ENCODE assay signal across 8 cellular contexts in genomic region chr7:130242198-130243014, GRCh38. TPM values are rescaled to one million over a fixed set of nuclear protein-coding genes. Genes with fewer than 3 reads are reported as not detected.
DNase-seq lines count a peak whose midpoint lies in the region; ATAC-seq and TF ChIP-seq lines count a peak whose summit lies in the region.

No MANE protein-coding gene starts in this region.

- H3K27ac ChIP-seq in OCI-LY7 (ENCODE audit: low read depth, low read length, poor library complexity, severe bottlenecking) (no peak overlapping the region), ovary (no peak overlapping the region), upper lobe of left lung (no peak overlapping the region)

- CTCF ChIA-PET in OCI-LY7 (lab: Charles Lee; ENCODE audit: unreplicated experiment), result no interaction called here

- TF ChIP-seq CTCF in OCI-LY7 (conservative IDR thresholded peaks at IDR 0.05; ENCODE audit: low read length), result peak; percentile 94
- peak in 1 of 3 donors; percentile 20 for TF ChIP-seq CTCF in ovary (IDR thresholded peaks at IDR 0.05)
- peak; percentile 45 to 71 (median 62) for TF ChIP-seq CTCF in upper lobe of left lung (IDR thresholded peaks at IDR 0.05)

- H3K36me3 ChIP-seq in OCI-LY7 (ENCODE audit: insufficient read depth, low read length) (no peaks in the 10 kb centered on the region), ovary (no peaks in the 10 kb centered on the region), upper lobe of left lung (no peaks in the 10 kb centered on the region)

- ATAC-seq in HG03060 (IDR thresholded peaks at IDR 0.05; ENCODE audit: low read depth, unreplicated experiment) (peak; percentile 42), upper lobe of left lung (ENCODE audit: low FRiP score in 2 of 2) (peak in 1 of 2 donors; percentile 86), HG03521 (IDR thresholded peaks at IDR 0.05; ENCODE audit: unreplicated experiment) (no peak)

- intact Hi-C loops in OCI-LY7 (cut with micrococcal nuclease; ENCODE audit: unreplicated experiment) (loop anchor here (1.0 to 2.0 kb wide), 2 partner anchors 170 to 516 kb away; no protein-coding TSS in a partner anchor), ovary (cut with DNase I) (no loop called here)

- WGBS in ovary, 3 donors, result 60 to 63% (median 63%) methylated on average over 5 of the region's 5 CpGs
- 35 to 39% methylated on average over 5 of the region's 5 CpGs for WGBS in upper lobe of left lung, 2 donors

- H3K79me2 ChIP-seq in OCI-LY7 (ENCODE audit: insufficient read depth, low read depth, low read length), result no peaks in the 10 kb centered on the region

- H3K4me3 ChIP-seq in OCI-LY7 (ENCODE audit: low read depth, low read length, poor library complexity, severe bottlenecking), result no peak overlapping the region
- no peak overlapping the region for H3K4me3 ChIP-seq in ovary
- H3K4me3 ChIP-seq in upper lobe of left lung, result no peak overlapping the region

- H3K4me2 ChIP-seq in OCI-LY7 (ENCODE audit: low read length), result no peak overlapping the region

- H3K27me3 ChIP-seq in ovary, result no peaks in the 10 kb centered on the region
- H3K27me3 ChIP-seq in upper lobe of left lung, result no peaks in the 10 kb centered on the region

- H3K9me3 ChIP-seq in OCI-LY7 (ENCODE audit: low read length), result no peaks in the 10 kb centered on the region
- H3K9me3 ChIP-seq in ovary, result no peaks in the 10 kb centered on the region
- no peaks in the 10 kb centered on the region for H3K9me3 ChIP-seq in upper lobe of left lung

- H3K4me1 ChIP-seq in OCI-LY7 (ENCODE audit: insufficient read depth, low read length, poor library complexity, severe bottlenecking) (no peaks in the 10 kb centered on the region), ovary (ENCODE audit: insufficient read depth) (no peaks in the 10 kb centered on the region), upper lobe of left lung (no peaks in the 10 kb centered on the region)

- no peak for TF ChIP-seq POLR2A in ovary (IDR thresholded peaks at IDR 0.05)
- no peak for TF ChIP-seq POLR2A in upper lobe of left lung (IDR thresholded peaks at IDR 0.05)

- TF ChIP-seq EP300 in ovary (IDR thresholded peaks at IDR 0.05) (no peak), upper lobe of left lung (IDR thresholded peaks at IDR 0.05) (no peak)

- H4K20me1 ChIP-seq in OCI-LY7 (ENCODE audit: insufficient read depth, low read length), result no peaks in the 10 kb centered on the region

- DNase-seq in DMS53 (lab: John Stamatoyannopoulos, UW), result peak; percentile 81
- peak; percentile 33 for DNase-seq in OCI-LY7 (ENCODE audit: low spot score)
- DNase-seq in activated T-cell treated with anti-CD3 and anti-CD28 coated beads for 48 hours (ENCODE audit: low read depth), result peak; percentile 54
- DNase-seq in fibroblast of peridontal ligament (ENCODE audit: extremely low read depth), result peak; percentile 55
- DNase-seq in ovary, result peak in 4 of 5 donors; percentile 27 to 48 (median 36)
- DNase-seq in upper lobe of left lung, result peak in 1 of 2 donors; percentile 47

- POLR2A ChIA-PET in OCI-LY7 (lab: Charles Lee), result no interaction called here

- BruUV-seq in OCI-LY7 (replicated peaks; lab: Mats Ljungman, UMichigan), result no TSS peak

- no peaks in the 10 kb centered on the region for H3K9me2 ChIP-seq in OCI-LY7 (ENCODE audit: insufficient read depth, low read length)

- H2AFZ ChIP-seq in OCI-LY7 (ENCODE audit: low read length), result no peak overlapping the region

RNA-seq across cellular contexts. Expression of gene CPA2, which starts 24.3 kb away (rescaled TPM):
- total RNA-seq in OCI-LY7 (2014; rRNA removed; shearing (Covaris generic)), result not detected in 2 replicates
- total RNA-seq in OCI-LY7 (2022), result not detected in 2 replicates
- 1 to 10 TPM in 2 of 7 donors, under 1 TPM in 2, not detected in 3; 0.22 to 3.6 (median 2.1) TPM for total RNA-seq in ovary
- under 1 TPM in 1 of 2 donors, not detected in 1; 0.05 TPM for polyA plus RNA-seq in ovary
- 1 to 10 TPM in 2 of 6 donors, not detected in 4; 1.1 to 2.8 TPM for total RNA-seq in upper lobe of left lung

RNA-seq across cellular contexts. Expression of gene SSMEM1, which starts 34.7 kb away (rescaled TPM):
- not detected in 2 replicates for total RNA-seq in OCI-LY7 (2014; rRNA removed; shearing (Covaris generic))
- total RNA-seq in OCI-LY7 (2022), result not detected in 2 replicates
- not detected for total RNA-seq in ovary
- polyA plus RNA-seq in ovary, result not detected
- not detected for total RNA-seq in upper lobe of left lung

RNA-seq across cellular contexts. Expression of gene TMEM209, which starts 37.2 kb away (rescaled TPM):
- total RNA-seq in OCI-LY7 (2014; rRNA removed; shearing (Covaris generic)), result 18.1 and 21.1 TPM in 2 replicates
- total RNA-seq in OCI-LY7 (2022) (37.9 and 44.0 TPM in 2 replicates), ovary (10 to 100 TPM in 6 of 7 donors, 1 to 10 TPM in 1; 7.6 to 26.1 (median 15.5) TPM), upper lobe of left lung (10 to 100 TPM in 5 of 6 donors, 1 to 10 TPM in 1; 6.2 to 23.3 (median 14.7) TPM)
- 10 to 100 TPM in 1 of 2 donors, 1 to 10 TPM in 1; 7.8 to 13.1 TPM for polyA plus RNA-seq in ovary

RNA-seq across cellular contexts. Expression of gene CPA4, which starts 50.6 kb away (rescaled TPM):
- not detected in 2 replicates for total RNA-seq in OCI-LY7 (2014; rRNA removed; shearing (Covaris generic))
- total RNA-seq in OCI-LY7 (2022) (not detected in 2 replicates), ovary (under 1 TPM in 4 of 7 donors, not detected in 3; 0.27 to 0.48 (median 0.33) TPM), upper lobe of left lung (under 1 TPM in 2 of 6 donors, not detected in 4; 0.20 to 0.34 TPM)
- 1 to 10 TPM in 1 of 2 donors, under 1 TPM in 1; 0.13 to 1.7 TPM for polyA plus RNA-seq in ovary
